9 cellular contexts compared by ENCODE assay signal in the genomic region with DNA sequence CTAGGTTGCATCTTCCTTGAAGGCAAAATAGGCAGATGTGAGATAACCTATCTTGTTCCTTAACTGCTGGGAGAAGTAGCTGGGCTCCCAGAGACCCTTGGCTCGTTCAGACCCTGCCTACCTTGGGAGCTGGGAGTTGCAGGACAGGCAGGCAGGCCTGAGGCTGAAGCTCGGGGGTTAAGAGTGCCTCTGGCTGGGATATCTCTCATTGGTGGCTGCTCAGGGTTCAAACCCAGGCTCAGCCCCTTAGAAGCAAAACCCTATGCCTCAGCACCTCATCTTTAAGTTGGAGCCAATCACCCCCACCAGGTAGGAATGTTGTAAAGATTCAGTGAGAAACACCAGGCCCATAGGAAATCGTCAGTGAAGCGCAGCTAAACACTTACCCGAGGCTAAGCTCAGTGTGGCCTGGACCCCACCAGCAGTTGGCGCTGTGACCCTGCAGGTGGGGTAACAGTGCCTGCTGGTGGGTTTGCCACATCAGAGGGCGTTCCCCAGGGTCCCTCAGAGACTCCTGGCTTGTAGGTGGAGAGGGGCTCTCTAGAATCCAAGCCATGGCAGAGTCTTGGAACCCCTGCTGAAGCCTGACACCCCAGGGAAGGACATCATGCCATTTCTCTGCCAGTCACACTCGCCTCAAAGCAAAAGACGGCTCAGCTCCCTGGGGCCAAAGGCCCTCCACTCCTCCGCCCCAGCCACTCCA. TPM values are rescaled to one million over a fixed set of nuclear protein-coding genes. Genes with fewer than 3 reads are reported as not detected.
DNase-seq lines count a peak whose midpoint lies in the region; ATAC-seq and TF ChIP-seq lines count a peak whose summit lies in the region.
"Had no signal": no experiment of that assay in that cellular context is flagged by ENCODE, and none has a peak within 500 bp of the region (broad histone marks: within the 10 kb centered on the region; RNA-seq: fewer than 3 reads in every experiment).

No MANE protein-coding gene starts in this region.

- H3K27me3 ChIP-seq in SJSA1 (replicated peaks) (no peaks in the 10 kb centered on the region), prostate gland (replicated peaks; ENCODE audit: insufficient read depth) (no peaks in the 10 kb centered on the region), aorta (ENCODE audit: control insufficient read depth in 1 of 2, insufficient read depth in 2 of 2, low read length in 1 of 2) (no peaks in the 10 kb centered on the region)

- TF ChIP-seq POLR2A in prostate gland (IDR thresholded peaks at IDR 0.05), result no peak

- H3K4me1 ChIP-seq in SJSA1 (replicated peaks) (no peaks in the 10 kb centered on the region), prostate gland (replicated peaks) (no peaks in the 10 kb centered on the region), aorta (ENCODE audit: control insufficient read depth in 1 of 2, insufficient read depth in 2 of 2, low read length in 2 of 2) (no peaks in the 10 kb centered on the region)

- H3K4me3 ChIP-seq in SJSA1, result no peak overlapping the region
- H3K4me3 ChIP-seq in prostate gland, result no peak overlapping the region
- no peak overlapping the region for H3K4me3 ChIP-seq in aorta (ENCODE audit: low read length in 2 of 2)

- intact Hi-C loops in Right ventricle myocardium superior (cut with DNase I) (loop anchor here (10.0 kb wide), 1 partner anchor 103 kb away; no protein-coding TSS in a partner anchor), prostate gland (cut with DNase I) (loop anchor here (5.0 kb wide), 1 partner anchor 116 kb away; no protein-coding TSS in a partner anchor), aorta (cut with DNase I) (loop anchor here in 1 of 2 donors (10.0 kb wide), 1 partner anchor 363 kb away; no protein-coding TSS in a partner anchor)

- 51% methylated on average over 10 of the region's 10 CpGs for WGBS in prostate gland
- 62 to 68% methylated on average over 10 of the region's 10 CpGs for WGBS in aorta, 2 donors

- peak; percentile 75 for DNase-seq in Ammon's horn (ENCODE audit: low spot score)
- peak; percentile 49 for DNase-seq in HK-2 (ENCODE audit: unreplicated experiment)
- DNase-seq in SJSA1 (ENCODE audit: low read depth in 1 of 2, low spot score in 2 of 2), result peak; percentile 45 to 65
- DNase-seq in activated naive CD4-positive, alpha-beta T cell treated with anti-CD3 and anti-CD28 coated beads, Interleukin-2, amount 50 U/mL, for 16 hours, result peak; percentile 75
- DNase-seq in Right ventricle myocardium superior, result peak; percentile 81
- peak; percentile 44 for DNase-seq in prostate gland (ENCODE audit: low spot score)
- peak in 1 of 2 donors; percentile 80 for DNase-seq in aorta

- H3K9me3 ChIP-seq in SJSA1 (replicated peaks), result no peaks in the 10 kb centered on the region
- no peaks in the 10 kb centered on the region for H3K9me3 ChIP-seq in prostate gland
- no peaks in the 10 kb centered on the region for H3K9me3 ChIP-seq in aorta (ENCODE audit: control insufficient read depth, low read length)

- peak; percentile 44 to 85 (median 79) for TF ChIP-seq CTCF in prostate gland (IDR thresholded peaks at IDR 0.05)

- H3K27ac ChIP-seq in SJSA1 (no peak overlapping the region), prostate gland (no peak overlapping the region), aorta (ENCODE audit: low read depth in 1 of 2, low read length in 2 of 2) (no peak overlapping the region)

- peak; percentile 59 for ATAC-seq in GM18517 (IDR thresholded peaks at IDR 0.05; ENCODE audit: unreplicated experiment)
- ATAC-seq in Right ventricle myocardium superior (ENCODE audit: poor library complexity), result peak; percentile 95
- ATAC-seq in aorta (ENCODE audit: low FRiP score), result peak; percentile 78

- H3K36me3 ChIP-seq in SJSA1, result no peaks in the 10 kb centered on the region
- H3K36me3 ChIP-seq in prostate gland, result no peaks in the 10 kb centered on the region
- no peaks in the 10 kb centered on the region for H3K36me3 ChIP-seq in aorta (ENCODE audit: control insufficient read depth in 1 of 2, insufficient read depth in 2 of 2, low read length in 1 of 2)

RNA-seq across cellular contexts. Expression of gene GPR17, which starts 54.6 kb away (rescaled TPM):
- total RNA-seq in SJSA1 (2014; rRNA removed; shearing (Covaris generic)), result not detected in 2 replicates
- not detected for total RNA-seq in Right ventricle myocardium superior
- total RNA-seq in prostate gland, result not detected
- total RNA-seq in aorta, result under 1 TPM in 1 of 2 donors, not detected in 1; 0.16 TPM
- 1 to 10 TPM in 1 of 2 donors, under 1 TPM in 1; 0.63 to 3.7 TPM for polyA plus RNA-seq in aorta
- polyA plus RNA-seq: IgD-negative memory B cell had no signal

RNA-seq across cellular contexts. Expression of gene MYO7B, which starts 55.9 kb away (rescaled TPM):
- 1.2 and 1.8 TPM in 2 replicates for total RNA-seq in SJSA1 (2014; rRNA removed; shearing (Covaris generic))
- total RNA-seq in Right ventricle myocardium superior, result 0.32 TPM
- 1 to 10 TPM in 1 of 2 donors, not detected in 1; 1.4 TPM for total RNA-seq in prostate gland
- 1 to 10 TPM in 1 of 2 donors, under 1 TPM in 1; 0.32 to 2.0 TPM for total RNA-seq in aorta
- 10 to 100 TPM in 1 of 2 donors, 1 to 10 TPM in 1; 1.1 to 26.3 TPM for polyA plus RNA-seq in aorta
